In the genomic region with DNA sequence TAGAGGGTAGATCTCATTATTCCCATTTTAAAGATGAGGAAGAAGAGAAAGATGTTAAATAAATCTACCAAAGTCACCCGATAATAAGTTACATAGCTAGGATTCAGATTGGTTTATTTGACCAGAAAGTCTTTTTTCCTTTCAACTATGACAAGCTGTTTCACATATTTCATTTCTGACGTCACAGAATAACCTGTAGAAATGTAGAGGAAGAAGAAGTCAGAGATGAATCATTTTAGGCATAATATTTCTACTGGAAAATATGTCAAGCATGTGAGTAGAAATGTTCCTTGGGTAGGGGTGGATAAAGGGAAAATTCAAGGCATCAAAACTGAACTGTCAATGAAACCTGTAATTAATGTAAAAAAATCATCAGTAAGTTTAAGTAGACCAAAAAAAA, we compare ENCODE assay signal across 19 cellular contexts.
"Had no signal": no experiment of that assay in that cellular context is flagged by ENCODE, and none has a peak within 500 bp of the region (broad histone marks: within the 10 kb centered on the region; RNA-seq: fewer than 3 reads in every experiment).

No MANE protein-coding gene starts in this region.

- H3K9me3 ChIP-seq: prostate gland had no signal

- H3K27ac ChIP-seq: prostate gland, WERI-Rb-1 had no signal

- H3K4me3 ChIP-seq: prostate gland had no signal

- ATAC-seq: activated CD4-positive, alpha-beta T cell treated with anti-CD3 and anti-CD28 coated beads for 36 hours; activated T-cell treated with anti-CD3 and anti-CD28 coated beads, Interleukin-2, amount 50 U/mL, for 72 hours; effector memory CD8-positive, alpha-beta T cell; natural killer cell; sciatic nerve had no signal

- DNase-seq: activated CD4-positive, alpha-beta memory T cell treated with anti-CD3 and anti-CD28 coated beads, Interleukin-2, amount 10 ng/mL, durations not matched to agents 7 days and 5 days; activated CD4-positive, alpha-beta T cell treated with anti-CD3 and anti-CD28 coated beads for 36 hours; activated gamma-delta T cell treated with Interleukin-2 at 50 U/mL for 16 hours; activated naive CD8-positive, alpha-beta T cell treated with anti-CD3 and anti-CD28 coated beads for 36 hours; activated T-cell treated with anti-CD3 and anti-CD28 coated beads, Interleukin-2, amount 50 U/mL, for 72 hours; aorta; central memory CD4-positive, alpha-beta T cell; effector memory CD8-positive, alpha-beta T cell; erythroblast; glutamatergic neuron; immature natural killer cell; natural killer cell; occipital lobe; stimulated activated CD4-positive, alpha-beta T cell treated with anti-CD3 and anti-CD28 coated beads, Interleukin-12 subunit alpha, Interleukin-12 subunit beta, amount 100 ng/mL, for 4 hours; stimulated activated naive CD4-positive, alpha-beta T cell treated with Interleukin-2 at 50 U/mL for 16 hours; T-helper 1 cell; WERI-Rb-1 had no signal

- H3K4me1 ChIP-seq: prostate gland had no signal

- H3K36me3 ChIP-seq: prostate gland, WERI-Rb-1 had no signal
